In genomic region chr1:73009311-73009710, GRCh38 we compare ENCODE assay signal across 37 cellular contexts.
"Had no signal": no experiment of that assay in that cellular context is flagged by ENCODE, and none has a peak within 500 bp of the region (broad histone marks: within the 10 kb centered on the region; RNA-seq: fewer than 3 reads in every experiment).

No MANE protein-coding gene starts in this region.

- ATAC-seq: activated naive CD4-positive, alpha-beta T cell treated with anti-CD3 and anti-CD28 coated beads, Interleukin-2, amount 50 U/mL, for 72 hours; activated naive CD8-positive, alpha-beta T cell treated with anti-CD3 and anti-CD28 coated beads, Interleukin-2, amount 50 U/mL, for 24 hours; activated T-cell treated with anti-CD3 and anti-CD28 coated beads, Interleukin-2, amount 50 U/mL, for 4 hours; activated T-cell treated with anti-CD3 and anti-CD28 coated beads, Interleukin-2, amount 50 U/mL, for 72 hours; activated T-helper 17 cell treated with anti-CD3 and anti-CD28 coated beads, Interleukin-2, amount 50 U/mL, for 72 hours; body of pancreas had no signal

- H3K27me3 Mint-ChIP-seq: activated naive CD4-positive, alpha-beta T cell treated with anti-CD3 and anti-CD28 coated beads, Interleukin-2, amount 10 ng/mL, durations not matched to agents 7 days and 5 days; activated naive CD4-positive, alpha-beta T cell treated with anti-CD3 and anti-CD28 coated beads, Interleukin-2, amount 50 U/mL, for 24 hours; activated naive CD8-positive, alpha-beta T cell; activated naive CD8-positive, alpha-beta T cell treated with anti-CD3 and anti-CD28 coated beads for 36 hours; activated naive CD8-positive, alpha-beta T cell treated with anti-CD3 and anti-CD28 coated beads, Interleukin-2, amount 10 ng/mL, durations not matched to agents 7 days and 5 days; activated naive CD8-positive, alpha-beta T cell treated with anti-CD3 and anti-CD28 coated beads, Interleukin-2, amount 50 U/mL, for 24 hours; activated T-cell treated with anti-CD3 and anti-CD28 coated beads, Interleukin-2, amount 50 U/mL, for 24 hours; activated T-helper 17 cell treated with anti-CD3 and anti-CD28 coated beads, Interleukin-2, amount 50 U/mL, for 72 hours; brain; central memory CD8-positive, alpha-beta T cell had no signal

- H3K27ac ChIP-seq: adrenal gland, ascending aorta, body of pancreas, brain microvascular endothelial cell, breast epithelium, cardiac muscle cell had no signal

- H3K4me3 Mint-ChIP-seq: activated naive CD4-positive, alpha-beta T cell treated with anti-CD3 and anti-CD28 coated beads for 36 hours; activated naive CD4-positive, alpha-beta T cell treated with anti-CD3 and anti-CD28 coated beads, Interleukin-2, amount 10 ng/mL, durations not matched to agents 7 days and 5 days; activated naive CD4-positive, alpha-beta T cell treated with anti-CD3 and anti-CD28 coated beads, Interleukin-2, amount 50 U/mL, for 24 hours; activated naive CD8-positive, alpha-beta T cell; activated naive CD8-positive, alpha-beta T cell treated with anti-CD3 and anti-CD28 coated beads for 36 hours; activated naive CD8-positive, alpha-beta T cell treated with anti-CD3 and anti-CD28 coated beads, Interleukin-2, amount 10 ng/mL, durations not matched to agents 7 days and 5 days; activated naive CD8-positive, alpha-beta T cell treated with anti-CD3 and anti-CD28 coated beads, Interleukin-2, amount 50 U/mL, for 24 hours; activated T-cell treated with anti-CD3 and anti-CD28 coated beads, Interleukin-2, amount 50 U/mL, for 24 hours; activated T-cell treated with anti-CD3 and anti-CD28 coated beads, Interleukin-2, amount 50 U/mL, for 4 hours; activated T-cell treated with anti-CD3 and anti-CD28 coated beads, Interleukin-2, amount 50 U/mL, for 72 hours; activated T-helper 1 cell treated with anti-CD3 and anti-CD28 coated beads, Interleukin-12 subunit alpha, Interleukin-12 subunit beta, Interleukin-2, Interleukin-4 antibody, amounts not matched to agents 30 ng/mL and 10 ng/mL and 1 ng/mL, durations not matched to agents 14 hours and 24 hours and 36 hours; activated T-helper 17 cell treated with anti-CD3 and anti-CD28 coated beads, Interleukin-2, amount 50 U/mL, for 72 hours; brain; central memory CD8-positive, alpha-beta T cell had no signal

- H3K27me3 ChIP-seq: adrenal gland, ascending aorta, body of pancreas, brain microvascular endothelial cell, breast epithelium, cardiac muscle cell had no signal

- DNase-seq: activated effector memory CD4-positive, alpha-beta T cell treated with anti-CD3 and anti-CD28 coated beads, Interleukin-2, amount 50 U/mL, for 16 hours; activated effector memory CD4-positive, alpha-beta T cell treated with Interleukin-2 at 50 U/mL for 16 hours; activated gamma-delta T cell; activated gamma-delta T cell treated with Interleukin-2 at 50 U/mL for 16 hours; activated naive CD4-positive, alpha-beta T cell; activated naive CD4-positive, alpha-beta T cell treated with anti-CD3 and anti-CD28 coated beads for 36 hours; activated naive CD4-positive, alpha-beta T cell treated with anti-CD3 and anti-CD28 coated beads, Interleukin-2, amount 10 ng/mL, durations not matched to agents 7 days and 5 days; activated naive CD4-positive, alpha-beta T cell treated with anti-CD3 and anti-CD28 coated beads, Interleukin-2, amount 50 U/mL, for 16 hours; activated naive CD4-positive, alpha-beta T cell treated with Interleukin-2 at 50 U/mL for 16 hours; activated naive CD8-positive, alpha-beta T cell treated with anti-CD3 and anti-CD28 coated beads for 36 hours; activated naive CD8-positive, alpha-beta T cell treated with anti-CD3 and anti-CD28 coated beads, Interleukin-2, amount 10 ng/mL, durations not matched to agents 7 days and 5 days; activated naive CD8-positive, alpha-beta T cell treated with anti-CD3 and anti-CD28 coated beads, Interleukin-2, amount 50 U/mL, for 24 hours; activated T-cell treated with anti-CD3 and anti-CD28 coated beads, Interleukin-2, amount 50 U/mL, for 24 hours; activated T-cell treated with anti-CD3 and anti-CD28 coated beads, Interleukin-2, amount 50 U/mL, for 4 hours; activated T-cell treated with anti-CD3 and anti-CD28 coated beads, Interleukin-2, amount 50 U/mL, for 48 hours; activated T-cell treated with anti-CD3 and anti-CD28 coated beads, Interleukin-2, amount 50 U/mL, for 72 hours; adrenal gland; amniotic stem cell; amygdala; anterior cingulate cortex; aorta; body of pancreas; brain microvascular endothelial cell; caudate nucleus; central memory CD4-positive, alpha-beta T cell; cerebellar nuclear complex had no signal

- H3K9me3 ChIP-seq: adrenal gland, ascending aorta, body of pancreas had no signal

- H3K36me3 ChIP-seq: adrenal gland, ascending aorta, brain microvascular endothelial cell, breast epithelium, cardiac muscle cell had no signal

- H3K4me1 ChIP-seq: adrenal gland, ascending aorta, body of pancreas, breast epithelium had no signal

- H3K27ac Mint-ChIP-seq: activated naive CD4-positive, alpha-beta T cell treated with anti-CD3 and anti-CD28 coated beads for 36 hours; activated naive CD4-positive, alpha-beta T cell treated with anti-CD3 and anti-CD28 coated beads, Interleukin-2, amount 10 ng/mL, durations not matched to agents 7 days and 5 days; activated naive CD4-positive, alpha-beta T cell treated with anti-CD3 and anti-CD28 coated beads, Interleukin-2, amount 50 U/mL, for 24 hours; activated naive CD4-positive, alpha-beta T cell treated with anti-CD3 and anti-CD28 coated beads, Interleukin-2, amount 50 U/mL, for 72 hours; activated naive CD8-positive, alpha-beta T cell; activated naive CD8-positive, alpha-beta T cell treated with anti-CD3 and anti-CD28 coated beads for 36 hours; activated naive CD8-positive, alpha-beta T cell treated with anti-CD3 and anti-CD28 coated beads, Interleukin-2, amount 10 ng/mL, durations not matched to agents 7 days and 5 days; activated naive CD8-positive, alpha-beta T cell treated with anti-CD3 and anti-CD28 coated beads, Interleukin-2, amount 50 U/mL, for 24 hours; activated T-cell treated with anti-CD3 and anti-CD28 coated beads, Interleukin-2, amount 50 U/mL, for 24 hours; activated T-cell treated with anti-CD3 and anti-CD28 coated beads, Interleukin-2, amount 50 U/mL, for 72 hours; activated T-helper 1 cell treated with anti-CD3 and anti-CD28 coated beads, Interleukin-12 subunit alpha, Interleukin-12 subunit beta, Interleukin-2, Interleukin-4 antibody, amounts not matched to agents 30 ng/mL and 10 ng/mL and 1 ng/mL, durations not matched to agents 14 hours and 24 hours and 36 hours; activated T-helper 17 cell treated with anti-CD3 and anti-CD28 coated beads, Interleukin-2, amount 50 U/mL, for 72 hours; activated T-helper 2 cell treated with anti-CD3 and anti-CD28 coated beads, Interferon-gamma antibody, Interleukin-2, Interleukin-4, amounts not matched to agents 10 μg/mL and 5 μg/mL and 100 μg/mL, durations not matched to agents 14 hours and 24 hours and 36 hours; brain had no signal

- H3K9me3 Mint-ChIP-seq: activated naive CD8-positive, alpha-beta T cell treated with anti-CD3 and anti-CD28 coated beads, Interleukin-2, amount 10 ng/mL, durations not matched to agents 7 days and 5 days; activated T-helper 2 cell treated with anti-CD3 and anti-CD28 coated beads, Interferon-gamma antibody, Interleukin-2, Interleukin-4, amounts not matched to agents 10 μg/mL and 5 μg/mL and 100 μg/mL, durations not matched to agents 14 hours and 24 hours and 36 hours had no signal

- H3K4me3 ChIP-seq: adrenal gland, ascending aorta, body of pancreas, breast epithelium, cardiac muscle cell had no signal

- H3K4me1 Mint-ChIP-seq: activated naive CD4-positive, alpha-beta T cell treated with anti-CD3 and anti-CD28 coated beads, Interleukin-2, amount 10 ng/mL, durations not matched to agents 7 days and 5 days; activated naive CD4-positive, alpha-beta T cell treated with anti-CD3 and anti-CD28 coated beads, Interleukin-2, amount 50 U/mL, for 24 hours; activated naive CD8-positive, alpha-beta T cell treated with anti-CD3 and anti-CD28 coated beads for 36 hours; activated naive CD8-positive, alpha-beta T cell treated with anti-CD3 and anti-CD28 coated beads, Interleukin-2, amount 10 ng/mL, durations not matched to agents 7 days and 5 days; activated naive CD8-positive, alpha-beta T cell treated with anti-CD3 and anti-CD28 coated beads, Interleukin-2, amount 50 U/mL, for 24 hours; activated T-helper 17 cell treated with anti-CD3 and anti-CD28 coated beads, Interleukin-2, amount 50 U/mL, for 72 hours; central memory CD8-positive, alpha-beta T cell had no signal

- H3K36me3 Mint-ChIP-seq: activated naive CD4-positive, alpha-beta T cell treated with anti-CD3 and anti-CD28 coated beads, Interleukin-2, amount 10 ng/mL, durations not matched to agents 7 days and 5 days; activated naive CD4-positive, alpha-beta T cell treated with anti-CD3 and anti-CD28 coated beads, Interleukin-2, amount 50 U/mL, for 24 hours; activated naive CD4-positive, alpha-beta T cell treated with anti-CD3 and anti-CD28 coated beads, Interleukin-2, amount 50 U/mL, for 72 hours; activated naive CD8-positive, alpha-beta T cell; activated naive CD8-positive, alpha-beta T cell treated with anti-CD3 and anti-CD28 coated beads for 36 hours; activated naive CD8-positive, alpha-beta T cell treated with anti-CD3 and anti-CD28 coated beads, Interleukin-2, amount 10 ng/mL, durations not matched to agents 7 days and 5 days; brain had no signal
